In the genomic region with DNA sequence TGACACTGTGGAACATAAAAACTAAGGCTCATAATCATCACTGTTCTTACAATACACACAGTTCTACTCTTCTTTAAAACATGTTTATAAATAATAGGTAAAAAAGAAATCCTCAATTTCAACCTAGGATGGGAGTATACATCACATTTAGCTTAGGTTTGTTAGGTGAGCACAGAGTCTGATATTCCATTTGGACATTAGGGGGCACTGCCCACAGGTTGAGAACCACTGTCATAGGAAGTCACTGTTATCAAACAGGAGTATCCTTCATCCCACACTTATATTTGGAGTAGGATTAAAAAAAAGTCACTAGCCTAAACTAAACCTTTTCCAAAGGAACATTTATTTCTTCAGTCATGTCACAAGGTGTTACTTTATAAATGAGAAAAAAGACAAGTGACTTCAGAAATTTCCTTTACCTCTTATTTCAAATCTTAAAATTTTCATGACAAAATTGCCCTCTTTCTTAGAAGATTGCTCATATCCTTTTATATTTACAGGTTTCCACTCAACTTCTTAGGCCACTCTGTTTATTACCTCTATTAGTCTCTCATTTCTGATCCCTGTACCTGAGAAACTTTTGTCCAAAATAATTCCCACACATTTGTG, we compare ENCODE assay signal across 9 cellular contexts.
A peak's percentile ranks its signal among the peaks of the same experiment; 100 is the strongest.
DNase-seq lines count a peak whose midpoint lies in the region; ATAC-seq and TF ChIP-seq lines count a peak whose summit lies in the region.
"Had no signal": no experiment of that assay in that cellular context is flagged by ENCODE, and none has a peak within 500 bp of the region (broad histone marks: within the 10 kb centered on the region; RNA-seq: fewer than 3 reads in every experiment).

No MANE protein-coding gene starts in this region.

- no peak overlapping the region for H3K27ac Mint-ChIP-seq in activated CD4-positive, alpha-beta T cell treated with anti-CD3 and anti-CD28 coated beads for 36 hours

- H3K27ac ChIP-seq in SU-DHL-6 (ENCODE audit: low read depth, low read length) (no peak overlapping the region), liver (ENCODE audit: low read depth in 1 of 2, low read length in 2 of 2) (no peak overlapping the region)
- H3K27ac ChIP-seq: skin epidermis had no signal

- peaks cover 18% of the 10 kb centered on the region for H3K9me3 Mint-ChIP-seq in activated CD4-positive, alpha-beta T cell treated with anti-CD3 and anti-CD28 coated beads for 36 hours (ENCODE audit: low read depth)

- TF ChIP-seq POLR2A in lower leg skin (IDR thresholded peaks at IDR 0.05) = no peak

- no peaks in the 10 kb centered on the region for H3F3A ChIP-seq in SU-DHL-6 (ENCODE audit: insufficient read depth)

- POLR2A ChIA-PET in activated CD4-positive, alpha-beta T cell treated with anti-CD3 and anti-CD28 coated beads for 36 hours (lab: Charles Lee) = no interaction called here

- no peaks in the 10 kb centered on the region for H3K79me2 ChIP-seq in SU-DHL-6 (ENCODE audit: insufficient read depth, low read length)

- peak; percentile 6 for DNase-seq in activated CD4-positive, alpha-beta T cell treated with anti-CD3 and anti-CD28 coated beads for 36 hours
- DNase-seq in activated CD4-positive, alpha-beta T cell treated with anti-CD3 and anti-CD28 coated beads for 1 hour = no peak
- DNase-seq in lower leg skin (ENCODE audit: low spot score in 2 of 2) (no peak), GM03348 (ENCODE audit: low spot score) (no peak), NCI-H1694 (lab: John Stamatoyannopoulos, UW) (no peak)

- H3K9ac ChIP-seq in SU-DHL-6 (ENCODE audit: low read length) (no peak overlapping the region), liver (ENCODE audit: low read depth in 1 of 2, low read length in 2 of 2) (no peak overlapping the region)

- H3K36me3 Mint-ChIP-seq in activated CD4-positive, alpha-beta T cell treated with anti-CD3 and anti-CD28 coated beads for 36 hours (ENCODE audit: low read depth) = peaks cover 18% of the 10 kb centered on the region

- H3K27me3 ChIP-seq in SU-DHL-6 (ENCODE audit: low read length) = no peaks in the 10 kb centered on the region
- H3K27me3 ChIP-seq in liver (ENCODE audit: control insufficient read depth in 4 of 4, insufficient read depth in 4 of 4, low read length in 3 of 4) = no peaks in the 10 kb centered on the region

- H3K9me3 ChIP-seq in SU-DHL-6 (ENCODE audit: insufficient read depth, low read length) (no peaks in the 10 kb centered on the region), liver (ENCODE audit: control insufficient read depth in 4 of 4, low read length in 3 of 4) (peaks cover 0 to 5% (median under 1%) of the 10 kb centered on the region in 4 donors)

- intact Hi-C loops in activated CD4-positive, alpha-beta T cell treated with anti-CD3 and anti-CD28 coated beads for 36 hours (cut with DNase I, micrococcal nuclease) = loop anchor here in 1 of 2 experiments (10.0 kb wide), 1 partner anchor 440 kb away; no protein-coding TSS in a partner anchor
- intact Hi-C loops in lower leg skin (cut with DNase I; ENCODE audit: low total_unique reads) = no loop called here

- H3K36me3 ChIP-seq in SU-DHL-6 (ENCODE audit: low read length) (no peaks in the 10 kb centered on the region), liver (ENCODE audit: control insufficient read depth in 4 of 4, insufficient read depth in 3 of 4, low read depth in 1 of 4, low read length in 3 of 4) (peaks cover 0 to 7% (median 6%) of the 10 kb centered on the region in 4 donors)

- no peak overlapping the region for H3K4me2 ChIP-seq in SU-DHL-6 (ENCODE audit: low read depth, low read length, poor library complexity, severe bottlenecking)

- no peaks in the 10 kb centered on the region for H3K27me3 Mint-ChIP-seq in activated CD4-positive, alpha-beta T cell treated with anti-CD3 and anti-CD28 coated beads for 36 hours

- H2AFZ ChIP-seq in SU-DHL-6 (ENCODE audit: low read depth, low read length, severe bottlenecking) = no peak overlapping the region

- H3K4me3 ChIP-seq in SU-DHL-6 (ENCODE audit: insufficient read depth, low read length, poor library complexity, severe bottlenecking) (no peak overlapping the region), liver (ENCODE audit: low read depth in 1 of 3, low read length in 3 of 3) (no peak overlapping the region), lower leg skin (ENCODE audit: low read depth, poor library complexity, severe bottlenecking) (no peak overlapping the region)
- H3K4me3 ChIP-seq: skin epidermis had no signal

- H3K4me1 ChIP-seq in liver (ENCODE audit: control insufficient read depth in 4 of 4, insufficient read depth in 4 of 4, low read length in 3 of 4) = peaks cover 0 to 8% (median 3%) of the 10 kb centered on the region in 4 donors

- ATAC-seq in activated CD4-positive, alpha-beta T cell treated with anti-CD3 and anti-CD28 coated beads for 36 hours = no peak
- peak; percentile 53 for ATAC-seq in HG03025 (IDR thresholded peaks at IDR 0.05; ENCODE audit: low FRiP score, unreplicated experiment)

- no peaks in the 10 kb centered on the region for H4K20me1 ChIP-seq in SU-DHL-6 (ENCODE audit: low read depth, low read length)

- no peaks in the 10 kb centered on the region for H3K4me1 Mint-ChIP-seq in activated CD4-positive, alpha-beta T cell treated with anti-CD3 and anti-CD28 coated beads for 36 hours

- TF ChIP-seq CTCF in SU-DHL-6 (IDR thresholded peaks at IDR 0.05; ENCODE audit: insufficient read depth, low read length, poor library complexity, severe bottlenecking) (peak; percentile 9), liver (IDR thresholded peaks at IDR 0.05; ENCODE audit: low read depth, low read length, missing input control) (peak; percentile 45), lower leg skin (IDR thresholded peaks at IDR 0.05) (no peak)

- H3K4me3 Mint-ChIP-seq in activated CD4-positive, alpha-beta T cell treated with anti-CD3 and anti-CD28 coated beads for 36 hours = no peak overlapping the region

- peak; percentile 69 to 76 for TF ChIP-seq RAD21 in liver (IDR thresholded peaks at IDR 0.05)

- H3K9me2 ChIP-seq in SU-DHL-6 (replicated peaks; ENCODE audit: insufficient read depth, low read length) = no peaks in the 10 kb centered on the region

- CTCF ChIA-PET in activated CD4-positive, alpha-beta T cell treated with anti-CD3 and anti-CD28 coated beads for 36 hours (lab: Charles Lee) = no interaction called here

TF ChIP-seq in liver, 16 proteins besides CTCF, POLR2A, EP300 and RAD21:
- TF ChIP-seq SP1 (IDR thresholded peaks at IDR 0.05) = no peak
- TF ChIP-seq, protein P1, sequence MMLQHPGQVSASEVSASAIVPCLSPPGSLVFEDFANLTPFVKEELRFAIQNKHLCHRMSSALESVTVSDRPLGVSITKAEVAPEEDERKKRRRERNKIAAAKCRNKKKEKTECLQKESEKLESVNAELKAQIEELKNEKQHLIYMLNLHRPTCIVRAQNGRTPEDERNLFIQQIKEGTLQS (IDR thresholded peaks at IDR 0.05) = no peak
- no peak for TF ChIP-seq NR2F2 (IDR thresholded peaks at IDR 0.05)
- TF ChIP-seq TAF1 (conservative IDR thresholded peaks at IDR 0.05) = no peak
- no peak for TF ChIP-seq JUND (IDR thresholded peaks at IDR 0.05)
- TF ChIP-seq, protein P2, sequence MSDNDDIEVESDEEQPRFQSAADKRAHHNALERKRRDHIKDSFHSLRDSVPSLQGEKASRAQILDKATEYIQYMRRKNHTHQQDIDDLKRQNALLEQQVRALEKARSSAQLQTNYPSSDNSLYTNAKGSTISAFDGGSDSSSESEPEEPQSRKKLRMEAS (IDR thresholded peaks at IDR 0.05) = no peak
- TF ChIP-seq EGR1 (IDR thresholded peaks at IDR 0.05; ENCODE audit: low read depth in 2 of 2) = no peak
- no peak for TF ChIP-seq YY1 (IDR thresholded peaks at IDR 0.05)
- TF ChIP-seq HNF4G (IDR thresholded peaks at IDR 0.05) = no peak
- TF ChIP-seq, protein P3, sequence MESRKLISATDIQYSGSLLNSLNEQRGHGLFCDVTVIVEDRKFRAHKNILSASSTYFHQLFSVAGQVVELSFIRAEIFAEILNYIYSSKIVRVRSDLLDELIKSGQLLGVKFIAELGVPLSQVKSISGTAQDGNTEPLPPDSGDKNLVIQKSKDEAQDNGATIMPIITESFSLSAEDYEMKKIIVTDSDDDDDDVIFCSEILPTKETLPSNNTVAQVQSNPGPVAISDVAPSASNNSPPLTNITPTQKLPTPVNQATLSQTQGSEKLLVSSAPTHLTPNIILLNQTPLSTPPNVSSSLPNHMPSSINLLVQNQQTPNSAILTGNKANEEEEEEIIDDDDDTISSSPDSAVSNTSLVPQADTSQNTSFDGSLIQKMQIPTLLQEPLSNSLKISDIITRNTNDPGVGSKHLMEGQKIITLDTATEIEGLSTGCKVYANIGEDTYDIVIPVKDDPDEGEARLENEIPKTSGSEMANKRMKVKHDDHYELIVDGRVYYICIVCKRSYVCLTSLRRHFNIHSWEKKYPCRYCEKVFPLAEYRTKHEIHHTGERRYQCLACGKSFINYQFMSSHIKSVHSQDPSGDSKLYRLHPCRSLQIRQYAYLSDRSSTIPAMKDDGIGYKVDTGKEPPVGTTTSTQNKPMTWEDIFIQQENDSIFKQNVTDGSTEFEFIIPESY (IDR thresholded peaks at IDR 0.05) = no peak

Comparison
In these comparisons a context has a peak if more than half of its experiments do, and no peak if none do; other contexts are left out.
1. CTCF ChIP-seq: peak in SU-DHL-6 (single experiment) and liver (single experiment); none in lower leg skin (0 of 3).